ENCODE assay signal across 21 cellular contexts in the genomic region with DNA sequence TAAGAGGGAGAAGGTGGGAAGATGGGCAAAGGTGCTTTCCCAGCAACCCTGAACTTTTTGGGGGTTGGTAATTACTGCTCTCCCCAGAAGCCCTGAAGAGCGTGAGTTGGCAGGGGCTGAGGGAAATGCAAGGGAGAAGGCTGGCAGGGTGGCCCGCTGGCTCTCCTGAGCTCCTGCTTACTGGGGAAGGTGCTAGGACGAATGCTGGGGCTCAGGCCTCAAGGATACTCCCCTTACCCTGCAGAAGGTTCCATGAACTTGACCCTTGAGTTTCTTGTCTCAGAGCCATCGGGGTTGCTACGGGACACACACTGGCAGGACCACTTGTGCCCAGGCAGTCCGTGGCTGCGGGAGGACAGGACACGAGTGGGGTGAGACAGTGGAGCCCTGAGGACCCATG. TPM values are rescaled to one million over a fixed set of nuclear protein-coding genes. Genes with fewer than 3 reads are reported as not detected.
"Had no signal": no experiment of that assay in that cellular context is flagged by ENCODE, and none has a peak within 500 bp of the region (broad histone marks: within the 10 kb centered on the region; RNA-seq: fewer than 3 reads in every experiment).

No MANE protein-coding gene starts in this region.

- H3K4me3 Mint-ChIP-seq: natural killer cell, neural crest cell had no signal

- H3K4me1 Mint-ChIP-seq: neural crest cell had no signal

- H3K36me3 Mint-ChIP-seq: immature natural killer cell, natural killer cell had no signal

- H3K27ac Mint-ChIP-seq: immature natural killer cell, natural killer cell had no signal

- H2AFZ ChIP-seq: parathyroid adenoma had no signal

- H3K9me3 Mint-ChIP-seq: immature natural killer cell, natural killer cell, neural crest cell had no signal

- ATAC-seq: gastroesophageal sphincter, natural killer cell, psoas muscle had no signal

- H3K27ac ChIP-seq: esophagus squamous epithelium, gastroesophageal sphincter, parathyroid adenoma, psoas muscle, stomach, thoracic aorta, transverse colon had no signal

- DNase-seq: central memory CD4-positive, alpha-beta T cell; esophagus squamous epithelium; foreskin fibroblast; immature natural killer cell; natural killer cell; nucleus accumbens; psoas muscle; small intestine; stimulated activated CD4-positive, alpha-beta T cell treated with anti-CD3 and anti-CD28 coated beads, Interleukin-12 subunit alpha, Interleukin-12 subunit beta, amount 100 ng/mL, for 4 hours; stimulated activated naive CD4-positive, alpha-beta T cell; stomach; substantia nigra; transverse colon had no signal

- H3K36me3 ChIP-seq: esophagus squamous epithelium, gastroesophageal sphincter, stomach, thoracic aorta, transverse colon had no signal

- H3K4me1 ChIP-seq: parathyroid adenoma, psoas muscle, transverse colon had no signal

- H3K4me3 ChIP-seq: esophagus squamous epithelium, gastroesophageal sphincter, psoas muscle, stomach, thoracic aorta, transverse colon had no signal

- H3K79me2 ChIP-seq: parathyroid adenoma had no signal

- H3K9me3 ChIP-seq: esophagus squamous epithelium, gastroesophageal sphincter, psoas muscle, stomach, thoracic aorta, transverse colon had no signal

RNA-seq across cellular contexts. Expression of a gene that starts 1.2 kb away (rescaled TPM):
- total RNA-seq: epithelial cell of proximal tubule, esophagus squamous epithelium, gastroesophageal sphincter, kidney epithelial cell, lower leg skin, myocyte, natural killer cell, neural crest cell, psoas muscle, stomach, thoracic aorta had no signal
- polyA plus RNA-seq: immature natural killer cell, psoas muscle, stomach had no signal

RNA-seq across cellular contexts. Expression of a gene that starts 28.2 kb away (rescaled TPM):
- total RNA-seq: epithelial cell of proximal tubule, esophagus squamous epithelium, gastroesophageal sphincter, kidney epithelial cell, natural killer cell, thoracic aorta, transverse colon had no signal
- polyA plus RNA-seq: immature natural killer cell had no signal
